Comparison of ENCODE assay signal across 8 cellular contexts in the genomic region with DNA sequence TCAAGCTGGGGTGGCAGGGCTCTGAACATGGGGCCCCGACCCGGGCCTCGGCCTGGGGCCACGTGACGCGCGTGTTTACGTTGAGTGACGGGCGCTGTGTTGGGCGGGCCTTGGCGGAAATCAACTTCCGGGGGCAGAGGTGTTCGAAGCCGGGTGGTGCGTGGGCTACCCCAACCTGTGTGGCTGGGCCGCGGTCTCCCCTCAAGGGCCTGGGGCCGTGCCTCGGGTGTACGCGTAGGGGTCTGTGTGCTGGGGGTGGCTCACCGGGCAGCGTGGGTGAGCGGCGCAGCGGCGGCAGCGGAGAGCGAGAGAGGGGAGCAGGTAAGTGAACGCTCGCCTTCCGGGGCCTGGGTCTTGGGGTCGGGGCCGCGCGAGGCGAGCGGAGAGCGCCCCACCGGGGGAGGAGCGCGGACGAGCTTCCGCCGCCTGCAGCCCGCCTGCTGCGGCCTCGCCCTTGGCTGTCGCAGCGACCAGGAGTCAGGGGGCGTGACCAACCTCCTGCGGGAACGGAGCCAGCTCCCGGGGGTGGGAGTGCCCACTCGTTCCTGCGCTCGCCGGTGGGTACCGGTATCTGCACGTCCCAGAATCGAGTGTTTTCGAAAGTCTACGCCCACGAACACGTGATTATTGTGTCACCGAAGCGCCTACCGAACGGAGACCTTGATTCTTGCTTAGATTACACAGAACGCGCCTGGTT. TPM values are rescaled to one million over a fixed set of nuclear protein-coding genes. Genes with fewer than 3 reads are reported as not detected.
DNase-seq lines count a peak whose midpoint lies in the region; ATAC-seq and TF ChIP-seq lines count a peak whose summit lies in the region.

A gene with protein sequence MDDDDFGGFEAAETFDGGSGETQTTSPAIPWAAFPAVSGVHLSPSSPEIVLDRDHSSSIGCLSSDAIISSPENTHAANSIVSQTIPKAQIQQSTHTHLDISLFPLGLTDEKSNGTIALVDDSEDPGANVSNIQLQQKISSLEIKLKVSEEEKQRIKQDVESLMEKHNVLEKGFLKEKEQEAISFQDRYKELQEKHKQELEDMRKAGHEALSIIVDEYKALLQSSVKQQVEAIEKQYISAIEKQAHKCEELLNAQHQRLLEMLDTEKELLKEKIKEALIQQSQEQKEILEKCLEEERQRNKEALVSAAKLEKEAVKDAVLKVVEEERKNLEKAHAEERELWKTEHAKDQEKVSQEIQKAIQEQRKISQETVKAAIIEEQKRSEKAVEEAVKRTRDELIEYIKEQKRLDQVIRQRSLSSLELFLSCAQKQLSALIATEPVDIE (plus strand): TSS at position 136 of the 697 bp plus-strand sequence. CDS start 66,760 bp downstream, outside the sequence.

- H3K27ac ChIP-seq in SK-N-MC (peak within 1 kb of the TSS; percentile 76), testis (peak within 1 kb of the TSS; percentile 95 to 98)

- peak; percentile 4 for TF ChIP-seq POLR2A in testis (IDR thresholded peaks at IDR 0.05)

- peaks cover 38% of the 10 kb centered on the region for H3K36me3 Mint-ChIP-seq in activated naive CD4-positive, alpha-beta T cell treated with anti-CD3 and anti-CD28 coated beads, Interleukin-2, amount 10 ng/mL, durations not matched to agents 7 days and 5 days

- H3K27ac Mint-ChIP-seq in activated naive CD4-positive, alpha-beta T cell treated with anti-CD3 and anti-CD28 coated beads, Interleukin-2, amount 10 ng/mL, durations not matched to agents 7 days and 5 days: peak within 1 kb of the TSS; percentile 99

- H3K9ac ChIP-seq in SK-N-MC (ENCODE audit: insufficient read length): peak within 1 kb of the TSS; percentile 86

- peaks cover 15% of the 10 kb centered on the region for H3K4me1 ChIP-seq in testis

- no peaks in the 10 kb centered on the region for H3K27me3 Mint-ChIP-seq in activated naive CD4-positive, alpha-beta T cell treated with anti-CD3 and anti-CD28 coated beads, Interleukin-2, amount 10 ng/mL, durations not matched to agents 7 days and 5 days

- peak; percentile 92 for ATAC-seq in omental fat pad (ENCODE audit: low FRiP score)

- peak within 1 kb of the TSS; percentile 79 for H3K4me3 ChIP-seq in MG63
- peak within 1 kb of the TSS; percentile 91 for H3K4me3 ChIP-seq in SK-N-MC
- peak within 1 kb of the TSS; percentile 92 to 95 for H3K4me3 ChIP-seq in testis

- peak within 1 kb of the TSS; percentile 95 for H3K4me3 Mint-ChIP-seq in activated naive CD4-positive, alpha-beta T cell treated with anti-CD3 and anti-CD28 coated beads, Interleukin-2, amount 10 ng/mL, durations not matched to agents 7 days and 5 days

- intact Hi-C loops in testis (cut with DNase I; ENCODE audit: low total_unique reads): no loop called here

- H3K4me1 Mint-ChIP-seq in activated naive CD4-positive, alpha-beta T cell treated with anti-CD3 and anti-CD28 coated beads, Interleukin-2, amount 10 ng/mL, durations not matched to agents 7 days and 5 days: peaks cover 40% of the 10 kb centered on the region

- H3K9me3 ChIP-seq in MG63: no peaks in the 10 kb centered on the region; the same call in 1 of the 2 replicates
- no peaks in the 10 kb centered on the region; the same call in 1 of the 2 replicates for H3K9me3 ChIP-seq in SK-N-MC (ENCODE audit: low read depth, low read length)
- no peaks in the 10 kb centered on the region for H3K9me3 ChIP-seq in testis

- WGBS in testis, 2 donors: 0% methylated on average over 31 to 70 of the region's 72 CpGs

- DNase-seq in GM04504 (ENCODE audit: low read depth) (peak; percentile 66), HCEC 1CT (peak; percentile 76), MG63 (peak; percentile 89), SK-N-MC (ENCODE audit: low read depth, low spot score) (no peak), globus pallidus (ENCODE audit: low spot score) (peak; percentile 73), omental fat pad (ENCODE audit: low spot score) (peak; percentile 78), testis (peak; percentile 93)
- DNase-seq in activated naive CD4-positive, alpha-beta T cell treated with anti-CD3 and anti-CD28 coated beads, Interleukin-2, amount 10 ng/mL, durations not matched to agents 7 days and 5 days: peak; percentile 92

- CTCF ChIA-PET in activated naive CD4-positive, alpha-beta T cell treated with anti-CD3 and anti-CD28 coated beads, Interleukin-2, amount 10 ng/mL, durations not matched to agents 7 days and 5 days (lab: Charles Lee): interaction anchor here (0.8 to 1.7 kb wide), 3 partner anchors 14 to 59 kb away, joined by 4 to 7 read pairs (median 4); no protein-coding TSS in a partner anchor

- no peaks in the 10 kb centered on the region for H3K36me3 ChIP-seq in MG63
- peaks cover 6% of the 10 kb centered on the region; the same call in 1 of the 2 replicates for H3K36me3 ChIP-seq in SK-N-MC (ENCODE audit: insufficient read depth, low read length)
- H3K36me3 ChIP-seq in testis (ENCODE audit: low read depth, missing control alignments): no peaks in the 10 kb centered on the region

- H3K9me3 Mint-ChIP-seq in activated naive CD4-positive, alpha-beta T cell treated with anti-CD3 and anti-CD28 coated beads, Interleukin-2, amount 10 ng/mL, durations not matched to agents 7 days and 5 days: peaks cover 17% of the 10 kb centered on the region

- TF ChIP-seq CTCF in omental fat pad (IDR thresholded peaks at IDR 0.05) (no peak), testis (IDR thresholded peaks at IDR 0.05) (peak in 1 of 3 experiments; percentile 9)

- H3K27me3 ChIP-seq in MG63 (no peaks in the 10 kb centered on the region), testis (no peaks in the 10 kb centered on the region)

RNA-seq across cellular contexts. Expression of the gene that starts here (rescaled TPM):
- total RNA-seq in MG63 (2014; rRNA removed; shearing (Covaris generic); ENCODE audit: low replicate concordance): 17.6 and 31.6 TPM in 2 replicates
- total RNA-seq in omental fat pad (10 to 100 TPM; 29.3 to 48.9 (median 32.5) TPM), testis (100 to 1,000 TPM in 1 of 2 donors, 10 to 100 TPM in 1; 92.1 to 226 TPM)
- polyA plus RNA-seq in testis (ENCODE audit: insufficient read depth, low read depth, low replicate concordance): 60.6 TPM
